Comparison of ENCODE assay signal across 13 cellular contexts in the genomic region with DNA sequence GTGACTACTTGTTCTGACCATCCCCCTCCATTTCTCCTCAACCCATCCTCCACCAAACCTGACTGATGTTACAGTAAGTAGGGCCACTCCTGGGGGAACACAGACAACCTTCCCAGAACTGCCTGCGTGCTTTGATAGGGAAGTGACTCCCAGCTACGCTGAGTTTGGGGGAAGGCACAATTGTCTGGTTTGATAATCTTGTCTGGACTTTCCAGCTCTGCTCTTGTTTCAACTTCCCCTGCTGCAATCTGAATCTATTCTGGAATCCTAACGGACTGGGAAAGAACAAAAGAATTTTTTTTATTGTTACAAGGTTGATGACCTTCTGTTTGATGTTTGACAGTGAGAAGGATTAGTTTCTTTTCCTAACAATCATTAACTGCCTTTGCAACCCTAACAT.
DNase-seq lines count a peak whose midpoint lies in the region; ATAC-seq, FAIRE-seq and TF ChIP-seq lines count a peak whose summit lies in the region.
"Had no signal": no experiment of that assay in that cellular context is flagged by ENCODE, and none has a peak within 500 bp of the region (broad histone marks: within the 10 kb centered on the region; RNA-seq: fewer than 3 reads in every experiment).

No MANE protein-coding gene starts in this region.

- H3K36me3 ChIP-seq in brain microvascular endothelial cell (replicated peaks), result no peaks in the 10 kb centered on the region
- H3K36me3 ChIP-seq: sigmoid colon, tibial nerve had no signal

- TF ChIP-seq CTCF in brain microvascular endothelial cell (IDR thresholded peaks at IDR 0.05; ENCODE audit: low read depth, low read length, missing control alignments), result no peak

- H3K27ac ChIP-seq in brain microvascular endothelial cell, result peak overlapping the region; percentile 27
- H3K27ac ChIP-seq: tibial nerve had no signal

- intact Hi-C loops in left cardiac atrium (cut with DNase I), result no loop called here
- intact Hi-C loops in Right ventricle myocardium superior (cut with DNase I), result no loop called here

- in situ Hi-C loops in brain microvascular endothelial cell (cut with HindIII; ENCODE audit: low pct_ligation_motif_present, low sequenced_read_pairs), result no loop called here

- no peak overlapping the region for H3K4me3 ChIP-seq in brain microvascular endothelial cell (ENCODE audit: low read depth, low read length)
- H3K4me3 ChIP-seq: K562, tibial nerve had no signal

- peak; percentile 23 to 59 for ATAC-seq in left cardiac atrium
- ATAC-seq in Right ventricle myocardium superior (ENCODE audit: poor library complexity), result no peak
- ATAC-seq in left lobe of liver, result peak; percentile 50
- ATAC-seq in GM18517 (IDR thresholded peaks at IDR 0.05; ENCODE audit: unreplicated experiment), result no peak
- no peak for ATAC-seq in HG02642 (IDR thresholded peaks at IDR 0.05; ENCODE audit: poor library complexity, unreplicated experiment)
- ATAC-seq: K562 had no signal

- DNase-seq in left cardiac atrium (peak; percentile 37), Right ventricle myocardium superior (no peak), brain microvascular endothelial cell (peak; percentile 37), left lobe of liver (ENCODE audit: low spot score) (no peak), urothelium cell line (ENCODE audit: low spot score) (no peak), NCI-H526 treated with DMSO at 0.1 percent for 48 hours (lab: John Stamatoyannopoulos, UW) (no peak)
- DNase-seq: NCI-H2029 treated with DMSO at 0.1 percent for 48 hours, sigmoid colon had no signal

- FAIRE-seq in urothelium cell line (lab: Jason Lieb, UNC), result peak; percentile 13
- FAIRE-seq: bronchial epithelial cell, K562 had no signal

- H3K27me3 ChIP-seq in brain microvascular endothelial cell (replicated peaks), result no peaks in the 10 kb centered on the region
- H3K27me3 ChIP-seq: sigmoid colon, tibial nerve had no signal

Comparison
In these comparisons a context has a peak if more than half of its experiments do, and no peak if none do; other contexts are left out.
1. ATAC-seq: peak in left cardiac atrium (2 of 2) and left lobe of liver (single experiment); none in Right ventricle myocardium superior (single experiment), GM18517 (single experiment) and HG02642 (single experiment).
2. DNase-seq: peak in left cardiac atrium (single experiment) and brain microvascular endothelial cell (single experiment); none in Right ventricle myocardium superior (single experiment), left lobe of liver (single experiment), urothelium cell line (single experiment) and NCI-H526 treated with DMSO at 0.1 percent for 48 hours (single experiment).